13 cellular contexts compared by ENCODE assay signal in the genomic region with DNA sequence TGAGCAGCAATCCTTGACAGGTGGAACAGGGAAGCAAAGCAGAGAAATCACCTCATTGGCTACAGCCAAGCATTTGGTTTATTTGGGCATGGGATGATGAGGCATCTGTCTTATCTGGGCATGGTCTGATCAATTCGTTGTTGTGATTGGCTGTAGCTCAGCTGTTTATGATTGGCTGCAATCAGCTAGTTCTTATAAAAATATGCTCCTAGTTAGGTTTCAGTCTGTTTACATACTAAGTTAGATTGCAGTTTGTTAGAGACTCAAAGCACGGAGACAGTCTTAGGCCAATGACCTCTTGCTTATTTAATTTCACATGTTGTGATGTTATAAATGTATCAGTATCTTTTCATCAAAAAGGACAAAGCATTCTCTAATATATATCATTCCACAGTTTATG.
DNase-seq lines count a peak whose midpoint lies in the region; ATAC-seq and TF ChIP-seq lines count a peak whose summit lies in the region.
"Had no signal": no experiment of that assay in that cellular context is flagged by ENCODE, and none has a peak within 500 bp of the region (broad histone marks: within the 10 kb centered on the region; RNA-seq: fewer than 3 reads in every experiment).

No MANE protein-coding gene starts in this region.

- no peak for ATAC-seq in GM18861 (IDR thresholded peaks at IDR 0.05; ENCODE audit: unreplicated experiment)
- ATAC-seq: A549, HCT116 had no signal

- no peak overlapping the region for H3K9ac ChIP-seq in fibroblast of lung (ENCODE audit: insufficient read depth, low read length)
- no peak overlapping the region for H3K9ac ChIP-seq in parathyroid adenoma
- H3K9ac ChIP-seq: GM23248 had no signal

- H3K4me2 ChIP-seq in fibroblast of lung (ENCODE audit: extremely low read depth, insufficient read depth, low read length) = peak overlapping the region; percentile 60
- no peak overlapping the region for H3K4me2 ChIP-seq in parathyroid adenoma (ENCODE audit: low read length)
- H3K4me2 ChIP-seq: A549 had no signal

- H3K79me2 ChIP-seq in fibroblast of lung (ENCODE audit: control insufficient read depth, insufficient read depth, low read length) (no peaks in the 10 kb centered on the region), parathyroid adenoma (no peaks in the 10 kb centered on the region)

- H3K27ac ChIP-seq in fibroblast of lung (ENCODE audit: insufficient read depth, low read length) (no peak overlapping the region), parathyroid adenoma (no peak overlapping the region)
- H3K27ac ChIP-seq: A549, GM23248, HL-60 had no signal

- H3K4me1 ChIP-seq in fibroblast of lung (ENCODE audit: control insufficient read depth, extremely low read depth, insufficient read depth, low read length) (no peaks in the 10 kb centered on the region), parathyroid adenoma (peaks cover 3% of the 10 kb centered on the region)
- H3K4me1 ChIP-seq: A549, Caco-2 had no signal

- no peak overlapping the region for H2AFZ ChIP-seq in fibroblast of lung (ENCODE audit: low read length)
- H2AFZ ChIP-seq in parathyroid adenoma = peak overlapping the region; percentile 46
- H2AFZ ChIP-seq: GM23248 had no signal

- no peaks in the 10 kb centered on the region for H4K20me1 ChIP-seq in fibroblast of lung (ENCODE audit: control insufficient read depth, extremely low read depth, insufficient read depth, low read length)

- H3K36me3 ChIP-seq in fibroblast of lung (ENCODE audit: control insufficient read depth, insufficient read depth, low read length) (no peaks in the 10 kb centered on the region), parathyroid adenoma (ENCODE audit: control insufficient read depth, insufficient read depth, low read length) (no peaks in the 10 kb centered on the region)

- H3K4me3 ChIP-seq in fibroblast of lung (replicated peaks in 1 of 4; ENCODE audit: control extremely low read depth in 1 of 4, insufficient read depth in 1 of 4, low read depth in 3 of 4, low read length in 4 of 4) (no peak overlapping the region), parathyroid adenoma (ENCODE audit: low read depth, low read length) (no peak overlapping the region)
- H3K4me3 ChIP-seq: A549, GM23248 had no signal

- H3K9me3 ChIP-seq in fibroblast of lung (ENCODE audit: control insufficient read depth, insufficient read depth, low read depth, low read length) = no peaks in the 10 kb centered on the region
- H3K9me3 ChIP-seq in parathyroid adenoma (ENCODE audit: control insufficient read depth, low read length) = no peaks in the 10 kb centered on the region
- H3K9me3 ChIP-seq: A549, Caco-2 had no signal

- no peaks in the 10 kb centered on the region for H3K27me3 ChIP-seq in fibroblast of lung (ENCODE audit: control insufficient read depth, insufficient read depth, low read length)
- no peaks in the 10 kb centered on the region for H3K27me3 ChIP-seq in parathyroid adenoma (ENCODE audit: control insufficient read depth, insufficient read depth, low read length)

- DNase-seq in NCI-H446 treated with DMSO at 0.1 percent for 48 hours (lab: John Stamatoyannopoulos, UW) (peak; percentile 8), fibroblast of lung (ENCODE audit: low read depth in 2 of 2) (no peak), EL (no peak), C1 segment of cervical spinal cord (lab: John Stamatoyannopoulos, UW) (no peak)
- DNase-seq: Caco-2; CD8-positive, alpha-beta memory T cell; DMS53; GM23248 had no signal

- TF ChIP-seq CTCF in fibroblast of lung (conservative IDR thresholded peaks at IDR 0.05 in 1 of 2, IDR thresholded peaks at IDR 0.05 in 1 of 2; ENCODE audit: low read depth in 1 of 2, low read length in 2 of 2) (no peak), parathyroid adenoma (IDR thresholded peaks at IDR 0.05) (no peak)
